In the genomic region with DNA sequence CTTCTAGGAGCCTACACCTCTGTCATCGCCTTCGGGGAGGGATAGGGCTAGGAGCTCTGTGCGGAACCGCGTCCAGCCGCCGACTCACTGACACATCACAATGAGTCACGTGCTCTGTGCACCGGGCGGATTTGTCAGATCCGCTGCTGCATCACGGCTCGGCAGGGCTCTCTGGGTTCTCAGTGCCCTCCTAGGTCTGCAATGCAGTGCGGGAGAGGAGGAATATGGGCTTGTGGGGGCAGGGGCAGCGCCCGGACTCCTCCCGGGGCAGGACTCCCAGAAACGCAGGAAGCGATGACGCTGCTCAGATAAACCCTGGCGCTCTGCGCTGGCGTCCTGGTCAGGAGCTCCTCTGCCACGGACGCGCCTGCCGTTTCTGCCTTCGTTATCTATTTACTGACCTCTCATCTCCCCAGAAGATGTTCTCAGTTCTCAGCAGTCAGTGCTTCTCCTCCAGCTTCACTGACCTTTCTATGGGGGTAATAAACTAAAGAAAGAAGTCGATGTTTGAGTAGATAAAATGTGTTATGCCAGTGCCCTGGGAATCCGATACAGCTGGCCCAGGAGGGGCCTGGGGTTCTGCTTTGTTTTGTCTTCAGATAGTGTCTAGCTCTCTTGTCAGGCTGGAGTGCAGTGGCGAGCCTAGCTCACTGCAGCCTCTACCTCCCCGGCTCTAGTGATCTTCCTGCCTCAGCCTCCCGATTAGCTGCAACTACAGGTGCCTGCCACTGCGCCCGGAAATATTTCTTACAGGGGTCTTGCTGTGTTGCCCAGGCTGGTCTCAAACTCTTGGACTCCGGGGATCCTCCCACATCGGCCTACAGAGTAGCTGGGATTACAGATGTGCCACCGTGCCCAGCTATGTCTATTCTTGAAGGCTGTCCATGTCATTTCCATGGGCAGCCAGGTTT, we compare ENCODE assay signal across 8 cellular contexts. TPM values are rescaled to one million over a fixed set of nuclear protein-coding genes. Genes with fewer than 3 reads are reported as not detected.
DNase-seq lines count a peak whose midpoint lies in the region; ATAC-seq, FAIRE-seq and TF ChIP-seq lines count a peak whose summit lies in the region.

No MANE protein-coding gene starts in this region.

- ATAC-seq in GM18520 (IDR thresholded peaks at IDR 0.05; ENCODE audit: unreplicated experiment) (peak; percentile 86), HG03095 (IDR thresholded peaks at IDR 0.05; ENCODE audit: unreplicated experiment) (peak; percentile 95)

- peak overlapping the region; percentile 48 for H3K4me3 ChIP-seq in WERI-Rb-1 (ENCODE audit: low read depth, low read length)
- H3K4me3 ChIP-seq in cardiac fibroblast (replicated peaks in 1 of 2; ENCODE audit: low read depth in 2 of 2, low read length in 2 of 2): peak overlapping the region; percentile 38 to 44

- FAIRE-seq in islet of Langerhans (lab: Jason Lieb, UNC): peak; percentile 24

- H3K9me3 ChIP-seq in WERI-Rb-1 (ENCODE audit: severe bottlenecking): no peaks in the 10 kb centered on the region

- peak overlapping the region; percentile 73 for H3K27ac ChIP-seq in WERI-Rb-1

- no peaks in the 10 kb centered on the region for H3K36me3 ChIP-seq in WERI-Rb-1

- no peaks in the 10 kb centered on the region for H3K27me3 ChIP-seq in WERI-Rb-1 (ENCODE audit: insufficient read depth, low read depth, severe bottlenecking)

- TF ChIP-seq CTCF in WERI-Rb-1 (IDR thresholded peaks at IDR 0.05; ENCODE audit: low read depth, low read length) (no peak), cardiac fibroblast (IDR thresholded peaks at IDR 0.05; ENCODE audit: low read depth, low read length) (no peak)

- peak; percentile 99 for DNase-seq in A172 (ENCODE audit: low spot score)
- DNase-seq in NCI-H2171 treated with DMSO at 0.1 percent for 48 hours (lab: John Stamatoyannopoulos, UW): peak; percentile 76
- DNase-seq in WERI-Rb-1: peak; percentile 85
- DNase-seq in cardiac fibroblast (ENCODE audit: low read depth in 2 of 2): peak; percentile 98 to 100
- peak; percentile 72 to 77 for DNase-seq in stimulated activated CD4-positive, alpha-beta T cell treated with anti-CD3 and anti-CD28 coated beads, Interleukin-12 subunit alpha, Interleukin-12 subunit beta, amount 100 ng/mL, for 24 hours (ENCODE audit: low read depth in 2 of 2)

RNA-seq across cellular contexts. Expression of gene ITGB1, which starts 22.8 kb away (rescaled TPM):
- total RNA-seq in A172 (2014; rRNA removed; shearing (Covaris generic)): 1,202 and 1,616 TPM in 2 replicates

Comparison
In these comparisons a context has a peak if more than half of its experiments do, and no peak if none do; other contexts are left out.
1. Peak in every context shown above with its lines: DNase-seq, ATAC-seq, H3K4me3 ChIP-seq and H3K27ac ChIP-seq.